ENCODE assay signal across 8 cellular contexts in the genomic region with DNA sequence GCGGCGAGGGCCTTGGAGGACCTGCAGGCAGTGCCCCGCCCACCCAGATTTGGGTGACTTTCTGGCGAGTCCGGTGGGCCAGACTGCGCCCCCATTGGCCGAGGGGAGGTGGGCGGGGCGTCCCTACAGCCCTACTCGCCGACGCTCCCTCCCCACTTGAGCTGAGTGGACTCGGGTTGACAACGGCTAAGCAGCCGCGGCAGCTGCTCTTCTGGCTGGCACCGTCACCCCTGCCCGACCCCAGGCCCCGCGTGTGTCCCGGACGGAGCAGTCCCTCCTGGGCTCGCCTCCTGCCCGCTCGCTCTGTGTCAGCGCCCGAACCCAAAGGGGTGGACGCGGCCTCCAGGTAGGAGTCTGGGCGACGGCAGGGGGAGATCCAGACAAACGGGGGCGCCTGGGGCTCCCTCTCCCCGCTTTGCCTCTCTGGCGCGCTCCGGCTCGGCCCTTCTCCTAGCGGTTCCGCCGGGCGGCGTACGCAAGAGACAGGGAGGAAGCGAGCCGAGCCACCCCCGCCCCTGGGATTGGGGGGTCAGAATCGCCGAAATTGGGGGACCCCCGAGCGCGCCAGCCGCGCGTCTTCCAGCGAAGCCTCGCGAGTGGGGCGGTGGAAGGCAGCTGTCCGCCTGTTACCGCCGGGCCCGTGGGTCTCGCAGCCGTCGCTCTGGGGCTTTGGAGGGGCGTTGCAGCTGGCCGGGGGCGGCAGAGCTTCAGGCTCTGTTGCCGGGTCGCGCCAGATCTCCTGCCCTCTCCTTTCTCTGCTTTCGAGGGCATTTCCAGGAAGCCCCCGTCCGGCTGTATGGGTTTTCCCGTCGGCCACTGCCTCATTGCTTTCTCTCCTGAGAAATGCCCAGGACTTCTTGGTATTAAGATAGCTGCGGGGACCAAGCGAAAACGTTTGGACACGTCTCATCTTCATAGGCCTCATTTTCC. TPM values are rescaled to one million over a fixed set of nuclear protein-coding genes. Genes with fewer than 3 reads are reported as not detected.
A peak's percentile ranks its signal among the peaks of the same experiment; 100 is the strongest.
DNase-seq lines count a peak whose midpoint lies in the region; ATAC-seq and TF ChIP-seq lines count a peak whose summit lies in the region.

No MANE protein-coding gene starts in this region.

- no peaks in the 10 kb centered on the region for H3K36me3 ChIP-seq in CD4-positive, alpha-beta memory T cell (ENCODE audit: insufficient read depth, low read length)
- H3K36me3 ChIP-seq in Peyer's patch: no peaks in the 10 kb centered on the region
- H3K36me3 ChIP-seq in colonic mucosa: no peaks in the 10 kb centered on the region
- no peaks in the 10 kb centered on the region for H3K36me3 ChIP-seq in kidney epithelial cell (ENCODE audit: control insufficient read depth, insufficient read depth, low read length)
- H3K36me3 ChIP-seq in skeletal muscle tissue (ENCODE audit: control insufficient read depth in 3 of 3, insufficient read depth in 3 of 3, low read length in 3 of 3): no peaks in the 10 kb centered on the region

- H3K4me1 ChIP-seq in CD4-positive, alpha-beta memory T cell (ENCODE audit: insufficient read depth, low read length): no peaks in the 10 kb centered on the region
- no peaks in the 10 kb centered on the region for H3K4me1 ChIP-seq in Peyer's patch
- H3K4me1 ChIP-seq in colonic mucosa: no peaks in the 10 kb centered on the region
- peaks cover 21 to 23% (median 22%) of the 10 kb centered on the region in 3 donors for H3K4me1 ChIP-seq in skeletal muscle tissue (ENCODE audit: control insufficient read depth in 3 of 3, insufficient read depth in 3 of 3, low read length in 3 of 3)

- no peaks in the 10 kb centered on the region for H3K27me3 ChIP-seq in CD4-positive, alpha-beta memory T cell (ENCODE audit: insufficient read depth, low read length)
- no peaks in the 10 kb centered on the region for H3K27me3 ChIP-seq in Peyer's patch
- no peaks in the 10 kb centered on the region for H3K27me3 ChIP-seq in colonic mucosa
- no peaks in the 10 kb centered on the region for H3K27me3 ChIP-seq in kidney epithelial cell (ENCODE audit: control insufficient read depth, insufficient read depth, low read length)
- H3K27me3 ChIP-seq in skeletal muscle tissue (ENCODE audit: control insufficient read depth in 3 of 3, insufficient read depth in 3 of 3, low read length in 3 of 3): no peaks in the 10 kb centered on the region

- no peak for DNase-seq in CD4-positive, alpha-beta memory T cell
- DNase-seq in Peyer's patch: peak; percentile 25 to 71 (median 52)
- peak; percentile 53 for DNase-seq in colonic mucosa
- no peak for DNase-seq in kidney epithelial cell (ENCODE audit: low read depth)

- peaks cover 3 to 4% of the 10 kb centered on the region in 2 donors for H3K27me3 Mint-ChIP-seq in CD4-positive, alpha-beta memory T cell

- peak overlapping the region in 1 of 2 donors; percentile 50 for H3K9ac ChIP-seq in colonic mucosa (ENCODE audit: low read depth in 2 of 2, low read length in 2 of 2)
- H3K9ac ChIP-seq in skeletal muscle tissue (ENCODE audit: low read depth in 1 of 3, low read length in 3 of 3): peak overlapping the region; percentile 74 to 86 (median 85)

- TF ChIP-seq CTCF in Peyer's patch (IDR thresholded peaks at IDR 0.05) (no peak), colonic mucosa (IDR thresholded peaks at IDR 0.05) (no peak), kidney epithelial cell (IDR thresholded peaks at IDR 0.05; ENCODE audit: insufficient read depth, low read length, poor library complexity, severe bottlenecking) (no peak)

- ATAC-seq in GM21786 (IDR thresholded peaks at IDR 0.05; ENCODE audit: unreplicated experiment) (peak; percentile 40), GM21619 (IDR thresholded peaks at IDR 0.05; ENCODE audit: unreplicated experiment) (no peak), GM18520 (IDR thresholded peaks at IDR 0.05; ENCODE audit: unreplicated experiment) (no peak)

- H3K4me3 Mint-ChIP-seq in CD4-positive, alpha-beta memory T cell: peak overlapping the region in 7 of 8 donors; percentile 35 to 69 (median 64)

- no peaks in the 10 kb centered on the region for H3K36me3 Mint-ChIP-seq in CD4-positive, alpha-beta memory T cell

- peak overlapping the region in 2 of 7 donors; percentile 32 to 57 for H3K27ac Mint-ChIP-seq in CD4-positive, alpha-beta memory T cell

- no peak overlapping the region for H3K4me3 ChIP-seq in CD4-positive, alpha-beta memory T cell (ENCODE audit: low read length in 2 of 2)
- H3K4me3 ChIP-seq in Peyer's patch: peak overlapping the region; percentile 18 to 54 (median 42)
- H3K4me3 ChIP-seq in colonic mucosa: peak overlapping the region; percentile 31
- H3K4me3 ChIP-seq in kidney epithelial cell (ENCODE audit: low read depth, low read length): peak overlapping the region; percentile 56
- H3K4me3 ChIP-seq in skeletal muscle tissue (ENCODE audit: low read length in 3 of 3): peak overlapping the region; percentile 67 to 72 (median 70)

- POLR2A ChIA-PET in CD4-positive, alpha-beta memory T cell (lab: Charles Lee; ENCODE audit: partially characterized antibody): no interaction called here

- H3K9me3 ChIP-seq in CD4-positive, alpha-beta memory T cell (ENCODE audit: control insufficient read depth in 1 of 2, low read length in 2 of 2): no peaks in the 10 kb centered on the region
- H3K9me3 ChIP-seq in Peyer's patch: no peaks in the 10 kb centered on the region
- H3K9me3 ChIP-seq in colonic mucosa: no peaks in the 10 kb centered on the region
- H3K9me3 ChIP-seq in skeletal muscle tissue (ENCODE audit: control insufficient read depth in 3 of 3, low read length in 3 of 3): no peaks in the 10 kb centered on the region

- no peak overlapping the region for H3K27ac ChIP-seq in CD4-positive, alpha-beta memory T cell (ENCODE audit: low read depth, low read length)
- H3K27ac ChIP-seq in Peyer's patch (peak overlapping the region in 3 of 4 donors; percentile 25 to 62 (median 35)), colonic mucosa (peak overlapping the region; percentile 17), skeletal muscle tissue (ENCODE audit: low read depth, low read length) (peak overlapping the region; percentile 86)

- peaks cover 0 to 5% (median 4%) of the 10 kb centered on the region in 4 donors for H3K4me1 Mint-ChIP-seq in CD4-positive, alpha-beta memory T cell

- intact Hi-C loops in CD4-positive, alpha-beta memory T cell (cut with micrococcal nuclease): no loop called here
- intact Hi-C loops in colonic mucosa (cut with DNase I): no loop called here

- TF ChIP-seq POLR2A in Peyer's patch (IDR thresholded peaks at IDR 0.05): no peak

- CTCF ChIA-PET in CD4-positive, alpha-beta memory T cell (lab: Charles Lee; ENCODE audit: partially characterized antibody): no interaction called here

- no peaks in the 10 kb centered on the region for H3K9me3 Mint-ChIP-seq in CD4-positive, alpha-beta memory T cell

RNA-seq across cellular contexts. Expression of a gene that starts 46.3 kb away (rescaled TPM):
- total RNA-seq in CD4-positive, alpha-beta memory T cell: under 1 TPM; 0.47 to 0.86 TPM
- under 1 TPM in 1 of 2 donors, not detected in 1; 0.14 TPM for polyA plus RNA-seq in CD4-positive, alpha-beta memory T cell
- total RNA-seq in Peyer's patch: 1 to 10 TPM in 3 of 4 donors, under 1 TPM in 1; 0.70 to 5.0 (median 4.1) TPM
- total RNA-seq in colonic mucosa: 1 to 10 TPM; 1.6 to 2.3 TPM
- 1.8 and 2.7 TPM in 2 replicates for total RNA-seq in kidney epithelial cell
- 8.9 TPM for total RNA-seq in skeletal muscle tissue

Comparison
In these comparisons a context has a peak if more than half of its experiments do, and no peak if none do; other contexts are left out.
1. DNase-seq: peak in Peyer's patch (3 of 3) and colonic mucosa (single experiment); none in CD4-positive, alpha-beta memory T cell (0 of 5) and kidney epithelial cell (single experiment).
2. H3K4me3 ChIP-seq: peak in Peyer's patch (4 of 4), colonic mucosa (single experiment), kidney epithelial cell (single experiment) and skeletal muscle tissue (3 of 3); none in CD4-positive, alpha-beta memory T cell (0 of 2).